In the genomic region with DNA sequence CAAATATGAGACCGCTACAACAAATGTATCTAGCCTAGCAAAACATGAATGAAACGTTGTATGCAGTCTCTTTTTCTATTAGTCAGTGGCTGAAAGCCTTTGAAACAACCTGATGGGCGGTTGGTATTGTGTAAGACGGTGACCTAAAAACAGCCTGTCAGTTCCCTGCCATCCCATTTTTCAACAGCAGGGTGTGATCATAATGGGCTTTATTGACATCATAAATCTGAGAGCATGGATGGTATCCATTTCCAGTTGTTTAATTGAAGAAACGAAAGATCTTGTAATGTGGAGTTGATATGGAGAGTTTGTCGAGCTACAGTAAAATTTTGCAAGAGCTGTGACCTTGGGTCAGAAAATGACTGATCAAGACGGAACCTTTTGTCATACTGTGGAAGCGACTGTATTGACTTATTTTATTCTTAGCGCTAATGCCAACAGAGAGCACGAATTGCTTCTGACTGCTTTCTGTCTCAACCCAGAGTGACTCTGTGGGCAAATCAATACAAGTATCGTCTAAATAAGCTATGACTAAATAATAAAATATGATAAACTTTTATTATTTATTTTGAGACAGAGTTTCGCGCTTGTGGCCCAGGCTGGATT, we compare ENCODE assay signal across 1 cellular context.
TF ChIP-seq lines count a peak whose summit lies in the region.

No MANE protein-coding gene starts in this region.

TF ChIP-seq in endothelial cell of umbilical vein, 7 proteins besides CTCF, POLR2A, EP300 and RAD21:
- no peak for TF ChIP-seq POLR2AphosphoS5 (IDR thresholded peaks at IDR 0.05; ENCODE audit: insufficient read depth, low read depth, low read length)
- TF ChIP-seq FOS (IDR thresholded peaks at IDR 0.05; ENCODE audit: borderline replicate concordance, insufficient read depth, low read length) = no peak
- TF ChIP-seq GATA2 (IDR thresholded peaks at IDR 0.05; ENCODE audit: insufficient read depth, insufficient read length, low read depth, low read length) = no peak
- TF ChIP-seq EZH2 (IDR thresholded peaks at IDR 0.05; ENCODE audit: borderline replicate concordance, low read depth, low read length, severe bottlenecking) = no peak
- no peak for TF ChIP-seq MAX (IDR thresholded peaks at IDR 0.05; ENCODE audit: insufficient read depth, insufficient read length)
- no peak for TF ChIP-seq JUN (IDR thresholded peaks at IDR 0.05; ENCODE audit: borderline replicate concordance, insufficient read depth, insufficient read length, low read depth)
- no peak for TF ChIP-seq MYC (IDR thresholded peaks at IDR 0.05; ENCODE audit: low read depth, low read length)
TF ChIP-seq in endothelial cell of umbilical vein: peak in this region for 0.
